8 cellular contexts compared by ENCODE assay signal in genomic region chr12:109385339-109386078, GRCh38. TPM values are rescaled to one million over a fixed set of nuclear protein-coding genes. Genes with fewer than 3 reads are reported as not detected.
DNase-seq lines count a peak whose midpoint lies in the region; ATAC-seq, FAIRE-seq and TF ChIP-seq lines count a peak whose summit lies in the region.

No MANE protein-coding gene starts in this region.

- no peaks in the 10 kb centered on the region for H3K27me3 ChIP-seq in gastroesophageal sphincter

- peak; percentile 14 to 60 (median 52) for TF ChIP-seq CTCF in gastroesophageal sphincter (IDR thresholded peaks at IDR 0.05)

- TF ChIP-seq POLR2A in gastroesophageal sphincter (IDR thresholded peaks at IDR 0.05), result no peak
- TF ChIP-seq POLR2A in GM12892 (IDR thresholded peaks at IDR 0.05; ENCODE audit: low read depth, low read length), result no peak

- H3K27ac ChIP-seq in gastroesophageal sphincter, result peak overlapping the region in 2 of 4 donors; percentile 2 to 21

- ATAC-seq in gastroesophageal sphincter (peak; percentile 87), HG03457 (IDR thresholded peaks at IDR 0.05; ENCODE audit: unreplicated experiment) (no peak)

- 15 to 22% methylated on average over 6 to 8 of the region's 8 CpGs for WGBS in gastroesophageal sphincter (ENCODE audit: low coverage in 1 of 2), 2 donors

- no peak overlapping the region for H3K4me3 ChIP-seq in gastroesophageal sphincter

- no peak for FAIRE-seq in GM12892 (lab: Jason Lieb, UNC)

- peak; percentile 4 to 22 for DNase-seq in NOMO-1 (lab: John Stamatoyannopoulos, UW; ENCODE audit: unreplicated experiment in 2 of 2)
- DNase-seq in NOMO-1 treated with dmso at 0.1 percent for 144 hours (lab: John Stamatoyannopoulos, UW; ENCODE audit: unreplicated experiment), result no peak
- peak; percentile 23 for DNase-seq in MV-4-11 (lab: John Stamatoyannopoulos, UW)
- peak; percentile 62 for DNase-seq in SW480 (ENCODE audit: low spot score)
- peak; percentile 43 for DNase-seq in renal cortical epithelial cell (ENCODE audit: low read depth)
- no peak for DNase-seq in GM12892 (ENCODE audit: insufficient read length)

- H3K9me3 ChIP-seq in gastroesophageal sphincter, result no peaks in the 10 kb centered on the region

- H3K4me1 ChIP-seq in gastroesophageal sphincter, result peaks cover 0 to 16% (median 6%) of the 10 kb centered on the region in 3 donors

- H3K36me3 ChIP-seq in gastroesophageal sphincter, result no peaks in the 10 kb centered on the region

- TF ChIP-seq EP300 in gastroesophageal sphincter (IDR thresholded peaks at IDR 0.05), result no peak

RNA-seq across cellular contexts. Expression of gene MYO1H, which starts 37.8 kb away (rescaled TPM):
- total RNA-seq in gastroesophageal sphincter (not detected), renal cortical epithelial cell (not detected in 2 replicates)
- polyA plus RNA-seq in GM12892 (2012; ENCODE audit: missing spikeins), result 0.06 TPM

Comparison
In these comparisons a context has a peak if more than half of its experiments do, and no peak if none do; other contexts are left out.
1. DNase-seq: peak in NOMO-1 (2 of 2), MV-4-11 (single experiment), SW480 (single experiment) and renal cortical epithelial cell (single experiment); none in NOMO-1 treated with dmso at 0.1 percent for 144 hours (single experiment) and GM12892 (single experiment).